1 cellular context compared by ENCODE assay signal in the genomic region with DNA sequence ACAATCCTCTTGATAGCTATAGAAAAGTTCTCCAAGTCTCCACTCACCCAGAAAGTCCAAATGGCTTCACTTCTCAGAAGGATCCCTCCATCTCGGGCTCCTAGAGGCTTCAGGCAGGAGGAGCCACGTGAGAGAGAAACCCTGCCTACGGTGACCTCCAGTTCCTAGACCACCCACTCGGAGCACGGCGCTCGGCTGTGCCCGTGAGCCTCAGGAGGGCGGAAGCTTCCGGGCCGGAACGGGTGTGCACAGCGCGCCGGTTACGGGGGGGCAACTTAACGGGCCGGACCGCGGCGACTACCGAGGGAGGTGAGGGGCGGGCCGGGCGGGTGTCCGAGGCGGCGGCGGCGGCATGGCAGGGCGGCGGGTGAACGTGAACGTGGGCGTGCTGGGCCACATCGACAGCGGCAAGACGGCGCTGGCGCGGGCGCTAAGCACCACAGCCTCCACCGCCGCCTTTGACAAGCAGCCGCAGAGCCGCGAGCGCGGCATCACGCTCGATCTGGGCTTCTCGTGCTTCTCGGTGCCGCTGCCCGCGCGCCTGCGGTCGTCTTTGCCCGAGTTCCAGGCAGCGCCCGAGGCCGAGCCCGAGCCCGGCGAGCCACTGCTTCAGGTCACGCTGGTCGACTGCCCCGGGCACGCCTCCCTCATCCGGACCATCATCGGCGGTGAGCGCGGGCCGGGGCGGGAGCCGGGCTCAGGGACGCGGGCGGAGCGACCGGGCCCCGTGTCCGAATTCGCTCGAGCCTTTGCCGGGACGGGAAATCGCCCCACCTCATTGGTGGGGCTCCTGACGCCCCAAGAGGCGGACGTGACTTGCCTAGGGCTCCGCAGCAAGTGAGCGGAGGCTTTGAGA.
TF ChIP-seq lines count a peak whose summit lies in the region.

A gene with protein sequence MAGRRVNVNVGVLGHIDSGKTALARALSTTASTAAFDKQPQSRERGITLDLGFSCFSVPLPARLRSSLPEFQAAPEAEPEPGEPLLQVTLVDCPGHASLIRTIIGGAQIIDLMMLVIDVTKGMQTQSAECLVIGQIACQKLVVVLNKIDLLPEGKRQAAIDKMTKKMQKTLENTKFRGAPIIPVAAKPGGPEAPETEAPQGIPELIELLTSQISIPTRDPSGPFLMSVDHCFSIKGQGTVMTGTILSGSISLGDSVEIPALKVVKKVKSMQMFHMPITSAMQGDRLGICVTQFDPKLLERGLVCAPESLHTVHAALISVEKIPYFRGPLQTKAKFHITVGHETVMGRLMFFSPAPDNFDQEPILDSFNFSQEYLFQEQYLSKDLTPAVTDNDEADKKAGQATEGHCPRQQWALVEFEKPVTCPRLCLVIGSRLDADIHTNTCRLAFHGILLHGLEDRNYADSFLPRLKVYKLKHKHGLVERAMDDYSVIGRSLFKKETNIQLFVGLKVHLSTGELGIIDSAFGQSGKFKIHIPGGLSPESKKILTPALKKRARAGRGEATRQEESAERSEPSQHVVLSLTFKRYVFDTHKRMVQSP (plus strand): TSS at position 326 of the 856 bp plus-strand sequence. CDS start 27 bp downstream, at position 353.

TF ChIP-seq in HepG2, 621 proteins besides CTCF, POLR2A, EP300 and RAD21 (continued from another document and continues in another):
- TF ChIP-seq, protein P1, sequence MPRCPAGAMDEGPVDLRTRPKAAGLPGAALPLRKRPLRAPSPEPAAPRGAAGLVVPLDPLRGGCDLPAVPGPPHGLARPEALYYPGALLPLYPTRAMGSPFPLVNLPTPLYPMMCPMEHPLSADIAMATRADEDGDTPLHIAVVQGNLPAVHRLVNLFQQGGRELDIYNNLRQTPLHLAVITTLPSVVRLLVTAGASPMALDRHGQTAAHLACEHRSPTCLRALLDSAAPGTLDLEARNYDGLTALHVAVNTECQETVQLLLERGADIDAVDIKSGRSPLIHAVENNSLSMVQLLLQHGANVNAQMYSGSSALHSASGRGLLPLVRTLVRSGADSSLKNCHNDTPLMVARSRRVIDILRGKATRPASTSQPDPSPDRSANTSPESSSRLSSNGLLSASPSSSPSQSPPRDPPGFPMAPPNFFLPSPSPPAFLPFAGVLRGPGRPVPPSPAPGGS (CRISPR knock-in tag; IDR thresholded peaks at IDR 0.05) = peak; percentile 90
- TF ChIP-seq, protein P2, sequence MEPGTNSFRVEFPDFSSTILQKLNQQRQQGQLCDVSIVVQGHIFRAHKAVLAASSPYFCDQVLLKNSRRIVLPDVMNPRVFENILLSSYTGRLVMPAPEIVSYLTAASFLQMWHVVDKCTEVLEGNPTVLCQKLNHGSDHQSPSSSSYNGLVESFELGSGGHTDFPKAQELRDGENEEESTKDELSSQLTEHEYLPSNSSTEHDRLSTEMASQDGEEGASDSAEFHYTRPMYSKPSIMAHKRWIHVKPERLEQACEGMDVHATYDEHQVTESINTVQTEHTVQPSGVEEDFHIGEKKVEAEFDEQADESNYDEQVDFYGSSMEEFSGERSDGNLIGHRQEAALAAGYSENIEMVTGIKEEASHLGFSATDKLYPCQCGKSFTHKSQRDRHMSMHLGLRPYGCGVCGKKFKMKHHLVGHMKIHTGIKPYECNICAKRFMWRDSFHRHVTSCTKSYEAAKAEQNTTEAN (CRISPR knock-in tag; conservative IDR thresholded peaks at IDR 0.05) = no peak
- TF ChIP-seq ZNF430 (CRISPR knock-in tag; IDR thresholded peaks at IDR 0.05) = peak; percentile 90; the same call in 1 of the 2 replicates
- no peak; the same call in 1 of the 2 replicates for TF ChIP-seq ZNF816 (CRISPR knock-in tag; IDR thresholded peaks at IDR 0.05; ENCODE audit: borderline replicate concordance)
- peak; percentile 52; the same call in 1 of the 2 replicates for TF ChIP-seq GFI1 (CRISPR knock-in tag; IDR thresholded peaks at IDR 0.05; ENCODE audit: borderline replicate concordance)
- TF ChIP-seq HCFC1 (IDR thresholded peaks at IDR 0.05; ENCODE audit: low read depth, low read length) = peak; percentile 65; the same call in 1 of the 2 replicates
- TF ChIP-seq, protein P3, sequence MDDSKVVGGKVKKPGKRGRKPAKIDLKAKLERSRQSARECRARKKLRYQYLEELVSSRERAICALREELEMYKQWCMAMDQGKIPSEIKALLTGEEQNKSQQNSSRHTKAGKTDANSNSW (CRISPR knock-in tag; IDR thresholded peaks at IDR 0.05; ENCODE audit: borderline replicate concordance) = peak; percentile 73; the same call in 1 of the 2 replicates
- TF ChIP-seq XRCC5 (optimal IDR thresholded peaks at IDR 0.05; ENCODE audit: low read length) = peak; percentile 88
- peak; percentile 83 for TF ChIP-seq PHF21A (CRISPR knock-in tag; IDR thresholded peaks at IDR 0.05)
- TF ChIP-seq RBM39 (IDR thresholded peaks at IDR 0.05; ENCODE audit: low read depth, low read length, poor library complexity, severe bottlenecking) = no peak
- no peak for TF ChIP-seq MLLT10 (CRISPR knock-in tag; IDR thresholded peaks at IDR 0.05)
- TF ChIP-seq SKI (IDR thresholded peaks at IDR 0.05; ENCODE audit: partially characterized antibody) = peak; percentile 18
- no peak for TF ChIP-seq ZKSCAN1 (IDR thresholded peaks at IDR 0.05; ENCODE audit: low read length)
- peak; percentile 79; the same call in 1 of the 2 replicates for TF ChIP-seq KLF13 (CRISPR knock-in tag; IDR thresholded peaks at IDR 0.05)
- TF ChIP-seq, protein P4, sequence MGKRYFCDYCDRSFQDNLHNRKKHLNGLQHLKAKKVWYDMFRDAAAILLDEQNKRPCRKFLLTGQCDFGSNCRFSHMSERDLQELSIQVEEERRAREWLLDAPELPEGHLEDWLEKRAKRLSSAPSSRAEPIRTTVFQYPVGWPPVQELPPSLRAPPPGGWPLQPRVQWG (CRISPR knock-in tag; IDR thresholded peaks at IDR 0.05; ENCODE audit: borderline replicate concordance, low read depth) = no peak
- TF ChIP-seq ZBTB8A (CRISPR knock-in tag; IDR thresholded peaks at IDR 0.05; ENCODE audit: borderline replicate concordance, low read depth) = 0 out of 2 replicates have a peak, but pooled peaks have one; percentile 30
- TF ChIP-seq ZNF788 (CRISPR knock-in tag; IDR thresholded peaks at IDR 0.05; ENCODE audit: borderline replicate concordance) = peak; percentile 95
- TF ChIP-seq ZFAT (CRISPR knock-in tag; conservative IDR thresholded peaks at IDR 0.05) = no peak
- TF ChIP-seq GPN1 (CRISPR knock-in tag; IDR thresholded peaks at IDR 0.05; ENCODE audit: borderline replicate concordance) = 0 out of 2 replicates have a peak, but pooled peaks have one; percentile 56
- TF ChIP-seq PCBP1 (IDR thresholded peaks at IDR 0.05; ENCODE audit: borderline replicate concordance, low read depth, low read length) = no peak
- peak; percentile 35 for TF ChIP-seq ZEB1 (IDR thresholded peaks at IDR 0.05; ENCODE audit: insufficient replicate concordance, low read depth)
- TF ChIP-seq, protein P5, sequence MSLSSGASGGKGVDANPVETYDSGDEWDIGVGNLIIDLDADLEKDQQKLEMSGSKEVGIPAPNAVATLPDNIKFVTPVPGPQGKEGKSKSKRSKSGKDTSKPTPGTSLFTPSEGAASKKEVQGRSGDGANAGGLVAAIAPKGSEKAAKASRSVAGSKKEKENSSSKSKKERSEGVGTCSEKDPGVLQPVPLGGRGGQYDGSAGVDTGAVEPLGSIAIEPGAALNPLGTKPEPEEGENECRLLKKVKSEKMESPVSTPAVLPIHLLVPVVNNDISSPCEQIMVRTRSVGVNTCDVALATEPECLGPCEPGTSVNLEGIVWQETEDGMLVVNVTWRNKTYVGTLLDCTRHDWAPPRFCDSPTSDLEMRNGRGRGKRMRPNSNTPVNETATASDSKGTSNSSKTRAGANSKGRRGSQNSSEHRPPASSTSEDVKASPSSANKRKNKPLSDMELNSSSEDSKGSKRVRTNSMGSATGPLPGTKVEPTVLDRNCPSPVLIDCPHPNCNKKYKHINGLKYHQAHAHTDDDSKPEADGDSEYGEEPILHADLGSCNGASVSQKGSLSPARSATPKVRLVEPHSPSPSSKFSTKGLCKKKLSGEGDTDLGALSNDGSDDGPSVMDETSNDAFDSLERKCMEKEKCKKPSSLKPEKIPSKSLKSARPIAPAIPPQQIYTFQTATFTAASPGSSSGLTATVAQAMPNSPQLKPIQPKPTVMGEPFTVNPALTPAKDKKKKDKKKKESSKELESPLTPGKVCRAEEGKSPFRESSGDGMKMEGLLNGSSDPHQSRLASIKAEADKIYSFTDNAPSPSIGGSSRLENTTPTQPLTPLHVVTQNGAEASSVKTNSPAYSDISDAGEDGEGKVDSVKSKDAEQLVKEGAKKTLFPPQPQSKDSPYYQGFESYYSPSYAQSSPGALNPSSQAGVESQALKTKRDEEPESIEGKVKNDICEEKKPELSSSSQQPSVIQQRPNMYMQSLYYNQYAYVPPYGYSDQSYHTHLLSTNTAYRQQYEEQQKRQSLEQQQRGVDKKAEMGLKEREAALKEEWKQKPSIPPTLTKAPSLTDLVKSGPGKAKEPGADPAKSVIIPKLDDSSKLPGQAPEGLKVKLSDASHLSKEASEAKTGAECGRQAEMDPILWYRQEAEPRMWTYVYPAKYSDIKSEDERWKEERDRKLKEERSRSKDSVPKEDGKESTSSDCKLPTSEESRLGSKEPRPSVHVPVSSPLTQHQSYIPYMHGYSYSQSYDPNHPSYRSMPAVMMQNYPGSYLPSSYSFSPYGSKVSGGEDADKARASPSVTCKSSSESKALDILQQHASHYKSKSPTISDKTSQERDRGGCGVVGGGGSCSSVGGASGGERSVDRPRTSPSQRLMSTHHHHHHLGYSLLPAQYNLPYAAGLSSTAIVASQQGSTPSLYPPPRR (CRISPR knock-in tag; IDR thresholded peaks at IDR 0.05; ENCODE audit: borderline replicate concordance) = no peak; the same call in 1 of the 2 replicates
- 0 out of 4 replicates have a peak, but pooled peaks of 1 of the 2 experiments have one; percentile 30 for TF ChIP-seq NR2F1 (CRISPR knock-in tag; IDR thresholded peaks at IDR 0.05)
- TF ChIP-seq, protein P6, sequence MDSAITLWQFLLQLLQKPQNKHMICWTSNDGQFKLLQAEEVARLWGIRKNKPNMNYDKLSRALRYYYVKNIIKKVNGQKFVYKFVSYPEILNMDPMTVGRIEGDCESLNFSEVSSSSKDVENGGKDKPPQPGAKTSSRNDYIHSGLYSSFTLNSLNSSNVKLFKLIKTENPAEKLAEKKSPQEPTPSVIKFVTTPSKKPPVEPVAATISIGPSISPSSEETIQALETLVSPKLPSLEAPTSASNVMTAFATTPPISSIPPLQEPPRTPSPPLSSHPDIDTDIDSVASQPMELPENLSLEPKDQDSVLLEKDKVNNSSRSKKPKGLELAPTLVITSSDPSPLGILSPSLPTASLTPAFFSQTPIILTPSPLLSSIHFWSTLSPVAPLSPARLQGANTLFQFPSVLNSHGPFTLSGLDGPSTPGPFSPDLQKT (CRISPR knock-in tag; IDR thresholded peaks at IDR 0.05; ENCODE audit: borderline replicate concordance) = no peak; the same call in 1 of the 2 replicates
- no peak for TF ChIP-seq ZNF383 (CRISPR knock-in tag; IDR thresholded peaks at IDR 0.05; ENCODE audit: borderline replicate concordance)
- peak; percentile 71; the same call in 1 of the 2 replicates for TF ChIP-seq ZKSCAN8 (CRISPR knock-in tag; IDR thresholded peaks at IDR 0.05; ENCODE audit: borderline replicate concordance)
- TF ChIP-seq HES4 (CRISPR knock-in tag; IDR thresholded peaks at IDR 0.05; ENCODE audit: borderline replicate concordance) = peak; percentile 70; the same call in 1 of the 2 replicates
- TF ChIP-seq ZNF674 (CRISPR knock-in tag; IDR thresholded peaks at IDR 0.05; ENCODE audit: low read depth) = no peak
- TF ChIP-seq, protein P7, sequence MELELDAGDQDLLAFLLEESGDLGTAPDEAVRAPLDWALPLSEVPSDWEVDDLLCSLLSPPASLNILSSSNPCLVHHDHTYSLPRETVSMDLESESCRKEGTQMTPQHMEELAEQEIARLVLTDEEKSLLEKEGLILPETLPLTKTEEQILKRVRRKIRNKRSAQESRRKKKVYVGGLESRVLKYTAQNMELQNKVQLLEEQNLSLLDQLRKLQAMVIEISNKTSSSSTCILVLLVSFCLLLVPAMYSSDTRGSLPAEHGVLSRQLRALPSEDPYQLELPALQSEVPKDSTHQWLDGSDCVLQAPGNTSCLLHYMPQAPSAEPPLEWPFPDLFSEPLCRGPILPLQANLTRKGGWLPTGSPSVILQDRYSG (CRISPR knock-in tag; IDR thresholded peaks at IDR 0.05) = 0 out of 2 replicates have a peak, but pooled peaks have one; percentile 20
- TF ChIP-seq NFE2 (CRISPR knock-in tag; IDR thresholded peaks at IDR 0.05) = no peak
- peak; percentile 97 for TF ChIP-seq EED (CRISPR knock-in tag; IDR thresholded peaks at IDR 0.05)
- TF ChIP-seq, protein P8, sequence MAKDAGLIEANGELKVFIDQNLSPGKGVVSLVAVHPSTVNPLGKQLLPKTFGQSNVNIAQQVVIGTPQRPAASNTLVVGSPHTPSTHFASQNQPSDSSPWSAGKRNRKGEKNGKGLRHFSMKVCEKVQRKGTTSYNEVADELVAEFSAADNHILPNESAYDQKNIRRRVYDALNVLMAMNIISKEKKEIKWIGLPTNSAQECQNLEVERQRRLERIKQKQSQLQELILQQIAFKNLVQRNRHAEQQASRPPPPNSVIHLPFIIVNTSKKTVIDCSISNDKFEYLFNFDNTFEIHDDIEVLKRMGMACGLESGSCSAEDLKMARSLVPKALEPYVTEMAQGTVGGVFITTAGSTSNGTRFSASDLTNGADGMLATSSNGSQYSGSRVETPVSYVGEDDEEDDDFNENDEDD (CRISPR knock-in tag; IDR thresholded peaks at IDR 0.05; ENCODE audit: borderline replicate concordance) = peak; percentile 65; the same call in 1 of the 2 replicates
- TF ChIP-seq ZNF101 (CRISPR knock-in tag; IDR thresholded peaks at IDR 0.05; ENCODE audit: borderline replicate concordance, low read depth) = no peak
- peak; percentile 84 for TF ChIP-seq SIN3B (IDR thresholded peaks at IDR 0.05; ENCODE audit: low read length)
- TF ChIP-seq, protein P9, sequence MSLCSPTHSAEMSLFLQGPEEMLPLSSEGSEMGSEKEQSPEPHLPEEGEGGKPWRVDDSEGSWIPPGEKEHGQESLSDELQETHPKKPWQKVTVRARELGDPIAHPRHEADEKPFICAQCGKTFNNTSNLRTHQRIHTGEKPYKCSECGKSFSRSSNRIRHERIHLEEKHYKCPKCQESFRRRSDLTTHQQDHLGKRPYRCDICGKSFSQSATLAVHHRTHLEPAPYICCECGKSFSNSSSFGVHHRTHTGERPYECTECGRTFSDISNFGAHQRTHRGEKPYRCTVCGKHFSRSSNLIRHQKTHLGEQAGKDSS (CRISPR knock-in tag; IDR thresholded peaks at IDR 0.05; ENCODE audit: borderline replicate concordance, low read depth) = peak; percentile 93
- TF ChIP-seq ARNT2 (CRISPR knock-in tag; IDR thresholded peaks at IDR 0.05; ENCODE audit: low read depth) = peak; percentile 52; the same call in 1 of the 2 replicates
- TF ChIP-seq, protein P10, sequence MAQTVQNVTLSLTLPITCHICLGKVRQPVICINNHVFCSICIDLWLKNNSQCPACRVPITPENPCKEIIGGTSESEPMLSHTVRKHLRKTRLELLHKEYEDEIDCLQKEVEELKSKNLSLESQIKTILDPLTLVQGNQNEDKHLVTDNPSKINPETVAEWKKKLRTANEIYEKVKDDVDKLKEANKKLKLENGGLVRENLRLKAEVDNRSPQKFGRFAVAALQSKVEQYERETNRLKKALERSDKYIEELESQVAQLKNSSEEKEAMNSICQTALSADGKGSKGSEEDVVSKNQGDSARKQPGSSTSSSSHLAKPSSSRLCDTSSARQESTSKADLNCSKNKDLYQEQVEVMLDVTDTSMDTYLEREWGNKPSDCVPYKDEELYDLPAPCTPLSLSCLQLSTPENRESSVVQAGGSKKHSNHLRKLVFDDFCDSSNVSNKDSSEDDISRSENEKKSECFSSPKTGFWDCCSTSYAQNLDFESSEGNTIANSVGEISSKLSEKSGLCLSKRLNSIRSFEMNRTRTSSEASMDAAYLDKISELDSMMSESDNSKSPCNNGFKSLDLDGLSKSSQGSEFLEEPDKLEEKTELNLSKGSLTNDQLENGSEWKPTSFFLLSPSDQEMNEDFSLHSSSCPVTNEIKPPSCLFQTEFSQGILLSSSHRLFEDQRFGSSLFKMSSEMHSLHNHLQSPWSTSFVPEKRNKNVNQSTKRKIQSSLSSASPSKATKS (CRISPR knock-in tag; IDR thresholded peaks at IDR 0.05) = 0 out of 2 replicates have a peak, but pooled peaks have one; percentile 69
- no peak for TF ChIP-seq ZFP82 (CRISPR knock-in tag; IDR thresholded peaks at IDR 0.05; ENCODE audit: borderline replicate concordance)
- no peak for TF ChIP-seq CHCHD3 (CRISPR knock-in tag; IDR thresholded peaks at IDR 0.05)
